Comparison of ENCODE assay signal across 8 cellular contexts in the genomic region with DNA sequence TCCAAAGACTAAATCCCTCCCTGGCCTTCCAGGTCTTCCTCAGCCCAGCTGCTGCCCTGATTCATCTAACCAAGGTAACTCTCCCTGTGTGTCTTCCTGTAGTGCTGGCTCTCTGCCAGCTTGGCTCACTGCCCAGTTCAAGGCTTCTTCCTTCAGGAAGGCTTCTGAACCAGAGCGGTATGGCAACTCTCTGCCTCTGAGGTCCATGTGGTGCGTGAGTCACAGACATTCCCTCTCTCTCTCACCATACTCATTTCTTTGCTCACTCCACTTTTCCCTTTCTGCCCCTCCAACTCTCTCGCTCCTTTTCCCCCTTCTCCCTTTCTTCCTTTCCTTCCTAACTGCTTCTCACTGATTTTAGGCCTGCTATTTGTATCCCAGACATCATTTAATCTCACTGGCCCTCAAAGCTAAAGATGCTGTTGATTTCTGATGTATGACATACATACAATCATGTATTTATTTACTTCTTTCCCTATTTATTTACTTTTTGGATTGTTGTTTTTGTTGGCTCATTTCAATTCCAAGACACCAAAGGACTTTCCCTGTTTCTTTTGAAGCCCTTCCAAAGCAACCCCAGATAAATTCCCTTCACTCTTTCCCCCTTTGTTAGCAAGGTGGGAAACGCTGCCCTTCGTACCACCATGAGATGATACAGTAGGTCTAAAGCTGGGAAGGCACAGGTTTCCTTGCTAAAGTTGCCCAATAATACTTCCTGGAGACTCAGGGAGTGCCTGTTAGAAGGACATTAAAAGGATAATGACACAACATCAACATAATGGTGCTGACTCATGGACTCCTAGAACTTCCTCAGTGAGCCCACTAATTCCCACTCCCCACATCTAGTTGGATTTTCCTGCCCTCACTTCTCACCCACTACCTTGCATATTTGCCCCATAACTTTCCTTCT. TPM values are rescaled to one million over a fixed set of nuclear protein-coding genes. Genes with fewer than 3 reads are reported as not detected.
DNase-seq lines count a peak whose midpoint lies in the region; ATAC-seq and TF ChIP-seq lines count a peak whose summit lies in the region.

No MANE protein-coding gene starts in this region.

- no peak overlapping the region for H3K4me3 Mint-ChIP-seq in stimulated activated effector memory CD8-positive, alpha-beta T cell treated with anti-CD3 and anti-CD28 coated beads, Interleukin-12 subunit alpha, Interleukin-12 subunit beta, amount 100 ng/mL, for 72 hours

- no peaks in the 10 kb centered on the region for H3K9me3 ChIP-seq in skeletal muscle satellite cell (replicated peaks; ENCODE audit: low read length)

- peak overlapping the region; percentile 2 for H3K9ac ChIP-seq in skeletal muscle satellite cell (ENCODE audit: low read depth, low read length)

- peak overlapping the region; percentile 46 for H3K4me2 ChIP-seq in skeletal muscle satellite cell (ENCODE audit: low read length)

- no peaks in the 10 kb centered on the region for H3K4me1 Mint-ChIP-seq in stimulated activated effector memory CD8-positive, alpha-beta T cell treated with anti-CD3 and anti-CD28 coated beads, Interleukin-12 subunit alpha, Interleukin-12 subunit beta, amount 100 ng/mL, for 72 hours

- no peaks in the 10 kb centered on the region for H3K36me3 ChIP-seq in skeletal muscle satellite cell (ENCODE audit: insufficient read depth, low read length)

- no peak overlapping the region for H3K27ac Mint-ChIP-seq in stimulated activated effector memory CD8-positive, alpha-beta T cell treated with anti-CD3 and anti-CD28 coated beads, Interleukin-12 subunit alpha, Interleukin-12 subunit beta, amount 100 ng/mL, for 72 hours

- H3K4me1 ChIP-seq in skeletal muscle satellite cell (ENCODE audit: control insufficient read depth, insufficient read depth, low read length): peaks cover 42% of the 10 kb centered on the region

- in situ Hi-C loops in GM13977 (cut with MboI; ENCODE audit: low pct_unique_long_range_greater_than_20kb, low sequenced_read_pairs, unreplicated experiment): no loop called here

- no peak for ATAC-seq in stimulated activated effector memory CD8-positive, alpha-beta T cell treated with anti-CD3 and anti-CD28 coated beads, Interleukin-12 subunit alpha, Interleukin-12 subunit beta, amount 100 ng/mL, for 72 hours

- DNase-seq in EH (ENCODE audit: low read depth) (peak; percentile 98), NCI-H1105 treated with DMSO at 0.1 percent for 48 hours (lab: John Stamatoyannopoulos, UW) (peak; percentile 94), SW480 (ENCODE audit: low spot score) (peak; percentile 90), fibroblast of the conjunctiva (ENCODE audit: low read depth) (peak; percentile 88), OCI-M2 (lab: John Stamatoyannopoulos, UW; ENCODE audit: unreplicated experiment) (no peak), GM13977 (ENCODE audit: low spot score) (no peak)
- DNase-seq in stimulated activated effector memory CD8-positive, alpha-beta T cell treated with anti-CD3 and anti-CD28 coated beads, Interleukin-12 subunit alpha, Interleukin-12 subunit beta, amount 100 ng/mL, for 72 hours (ENCODE audit: low spot score in 2 of 2): no peak

- no peaks in the 10 kb centered on the region for H3K27me3 ChIP-seq in skeletal muscle satellite cell (ENCODE audit: control insufficient read depth, insufficient read depth, low read length)

- TF ChIP-seq CTCF in GM13977 (IDR thresholded peaks at IDR 0.05; ENCODE audit: extremely low read depth, insufficient read depth, missing control alignments): no peak

- peak overlapping the region; percentile 14 for H3K4me3 ChIP-seq in skeletal muscle satellite cell (ENCODE audit: low read length)

- no peaks in the 10 kb centered on the region for H3K36me3 Mint-ChIP-seq in stimulated activated effector memory CD8-positive, alpha-beta T cell treated with anti-CD3 and anti-CD28 coated beads, Interleukin-12 subunit alpha, Interleukin-12 subunit beta, amount 100 ng/mL, for 72 hours

- no peaks in the 10 kb centered on the region for H3K9me3 Mint-ChIP-seq in stimulated activated effector memory CD8-positive, alpha-beta T cell treated with anti-CD3 and anti-CD28 coated beads, Interleukin-12 subunit alpha, Interleukin-12 subunit beta, amount 100 ng/mL, for 72 hours

RNA-seq across cellular contexts. Expression of gene CFAP45, which starts 17.8 kb away (rescaled TPM):
- 0.22 and 0.51 TPM in 2 replicates for total RNA-seq in skeletal muscle satellite cell (2012; rRNA removed)

RNA-seq across cellular contexts. Expression of gene VSIG8, which starts 19.7 kb away (rescaled TPM):
- not detected in 2 replicates for total RNA-seq in skeletal muscle satellite cell (2012; rRNA removed)

RNA-seq across cellular contexts. Expression of gene TAGLN2, which starts 43.1 kb away (rescaled TPM):
- total RNA-seq in skeletal muscle satellite cell (2012; rRNA removed): 259 and 441 TPM in 2 replicates

RNA-seq across cellular contexts. Expression of gene SLAMF8, which starts 55.5 kb away (rescaled TPM):
- total RNA-seq in skeletal muscle satellite cell (2012; rRNA removed): under 0.01 TPM in 1 of 2 replicates, not detected in the other

Comparison
In these comparisons a context has a peak if more than half of its experiments do, and no peak if none do; other contexts are left out.
1. DNase-seq: peak in EH (single experiment), NCI-H1105 treated with DMSO at 0.1 percent for 48 hours (single experiment), SW480 (single experiment) and fibroblast of the conjunctiva (single experiment); none in stimulated activated effector memory CD8-positive, alpha-beta T cell treated with anti-CD3 and anti-CD28 coated beads, Interleukin-12 subunit alpha, Interleukin-12 subunit beta, amount 100 ng/mL, for 72 hours (0 of 2), OCI-M2 (single experiment) and GM13977 (single experiment).